Comparison of ENCODE assay signal across 9 cellular contexts in genomic region chr1:174726167-174726879, GRCh38.
DNase-seq lines count a peak whose midpoint lies in the region; ATAC-seq and TF ChIP-seq lines count a peak whose summit lies in the region.
"Had no signal": no experiment of that assay in that cellular context is flagged by ENCODE, and none has a peak within 500 bp of the region (broad histone marks: within the 10 kb centered on the region; RNA-seq: fewer than 3 reads in every experiment).

No MANE protein-coding gene starts in this region.

- H3K36me3 ChIP-seq in left ventricle myocardium inferior: no peaks in the 10 kb centered on the region
- H3K36me3 ChIP-seq in PC-3 (ENCODE audit: low read depth, low read length): no peaks in the 10 kb centered on the region

- no peaks in the 10 kb centered on the region for H3K27me3 Mint-ChIP-seq in type B pancreatic cell
- H3K27me3 Mint-ChIP-seq: activated naive CD4-positive, alpha-beta T cell treated with anti-CD3 and anti-CD28 coated beads, Interleukin-2, amount 50 U/mL, for 24 hours had no signal

- ATAC-seq in Right ventricle myocardium superior (ENCODE audit: poor library complexity) (no peak), PC-3 (peak; percentile 43; the same call in 1 of the 2 replicates), omental fat pad (ENCODE audit: low FRiP score) (no peak), GM21515 (IDR thresholded peaks at IDR 0.05; ENCODE audit: unreplicated experiment) (no peak)

- no peak overlapping the region for H3K27ac ChIP-seq in left ventricle myocardium inferior (replicated peaks)
- no peak overlapping the region for H3K27ac ChIP-seq in PC-3 (ENCODE audit: low read length)

- CTCF ChIA-PET in PC-3 (lab: Charles Lee): interaction anchor here (0.6 to 1.4 kb wide), 3 partner anchors 17 to 464 kb away, joined by 4 to 18 read pairs (median 10); no protein-coding TSS in a partner anchor

- TF ChIP-seq CTCF in left ventricle myocardium inferior (IDR thresholded peaks at IDR 0.05; ENCODE audit: borderline replicate concordance) (peak; percentile 65), PC-3 (conservative IDR thresholded peaks at IDR 0.05; ENCODE audit: low read depth, low read length) (peak; percentile 61), fibroblast of pulmonary artery (IDR thresholded peaks at IDR 0.05; ENCODE audit: low read length, missing control alignments) (peak; percentile 59), type B pancreatic cell (conservative IDR thresholded peaks at IDR 0.05) (peak; percentile 80), omental fat pad (IDR thresholded peaks at IDR 0.05) (no peak)

- H3K9me2 ChIP-seq in PC-3 (replicated peaks; ENCODE audit: low read length): no peaks in the 10 kb centered on the region

- no peaks in the 10 kb centered on the region for H3K4me1 Mint-ChIP-seq in type B pancreatic cell (ENCODE audit: unreplicated experiment)
- H3K4me1 Mint-ChIP-seq: activated naive CD4-positive, alpha-beta T cell treated with anti-CD3 and anti-CD28 coated beads, Interleukin-2, amount 50 U/mL, for 24 hours had no signal

- no peak overlapping the region for H3K9ac ChIP-seq in PC-3 (ENCODE audit: low read length)

- H3K4me3 ChIP-seq in left ventricle myocardium inferior (no peak overlapping the region), PC-3 (ENCODE audit: low read length) (no peak overlapping the region), fibroblast of pulmonary artery (replicated peaks; ENCODE audit: low read depth, low read length) (no peak overlapping the region)

- H2AFZ ChIP-seq in PC-3 (ENCODE audit: low read length): no peak overlapping the region

- no peak overlapping the region for H3K27ac Mint-ChIP-seq in type B pancreatic cell
- H3K27ac Mint-ChIP-seq: activated naive CD4-positive, alpha-beta T cell treated with anti-CD3 and anti-CD28 coated beads, Interleukin-2, amount 50 U/mL, for 24 hours had no signal

- no peaks in the 10 kb centered on the region for H3K9me3 ChIP-seq in left ventricle myocardium inferior (replicated peaks)
- H3K9me3 ChIP-seq in PC-3 (ENCODE audit: low read length): no peaks in the 10 kb centered on the region

- H3K4me2 ChIP-seq in PC-3 (ENCODE audit: low read length): no peak overlapping the region

- H3K4me3 Mint-ChIP-seq in type B pancreatic cell: no peak overlapping the region
- H3K4me3 Mint-ChIP-seq: activated naive CD4-positive, alpha-beta T cell treated with anti-CD3 and anti-CD28 coated beads, Interleukin-2, amount 50 U/mL, for 24 hours had no signal

- no peaks in the 10 kb centered on the region for H3K36me3 Mint-ChIP-seq in type B pancreatic cell

- BruUV-seq in PC-3 (replicated peaks; lab: Mats Ljungman, UMichigan): no TSS peak

- H3K4me1 ChIP-seq in left ventricle myocardium inferior: peaks cover 2% of the 10 kb centered on the region
- H3K4me1 ChIP-seq in PC-3 (ENCODE audit: insufficient read depth, low read length): no peaks in the 10 kb centered on the region

- POLR2A ChIA-PET in PC-3 (lab: Charles Lee; ENCODE audit: unreplicated experiment): no interaction called here

- no peaks in the 10 kb centered on the region for H3K9me3 Mint-ChIP-seq in type B pancreatic cell
- H3K9me3 Mint-ChIP-seq: activated naive CD4-positive, alpha-beta T cell treated with anti-CD3 and anti-CD28 coated beads, Interleukin-2, amount 50 U/mL, for 24 hours had no signal

- intact Hi-C loops in left ventricle myocardium inferior (cut with micrococcal nuclease) (no loop called here), Right ventricle myocardium superior (cut with DNase I) (loop anchor here (5.0 kb wide), 1 partner anchor 464 kb away; no protein-coding TSS in a partner anchor), PC-3 (cut with micrococcal nuclease) (loop anchor here (1.0 kb wide), 2 partner anchors 464 to 468 kb away; no protein-coding TSS in a partner anchor)

- H3F3A ChIP-seq in PC-3 (ENCODE audit: low read length, unreplicated experiment): no peaks in the 10 kb centered on the region

- no peaks in the 10 kb centered on the region for H3K79me2 ChIP-seq in PC-3 (ENCODE audit: low read length)

- no peaks in the 10 kb centered on the region for H4K20me1 ChIP-seq in PC-3 (ENCODE audit: low read length)

- H3K27me3 ChIP-seq in left ventricle myocardium inferior (ENCODE audit: low read depth) (no peaks in the 10 kb centered on the region), PC-3 (ENCODE audit: low read length) (no peaks in the 10 kb centered on the region)

- no peak for DNase-seq in left ventricle myocardium inferior
- no peak for DNase-seq in Right ventricle myocardium superior
- DNase-seq in PC-3: peak; percentile 37
- DNase-seq in fibroblast of pulmonary artery (ENCODE audit: low read depth): peak; percentile 65
- DNase-seq in type B pancreatic cell (ENCODE audit: extremely low spot score, unreplicated experiment): no peak
- no peak for DNase-seq in NCI-H226
- DNase-seq in omental fat pad (ENCODE audit: low spot score): no peak

Comparison
In these comparisons a context has a peak if more than half of its experiments do, and no peak if none do; other contexts are left out.
1. DNase-seq: peak in PC-3 (single experiment) and fibroblast of pulmonary artery (single experiment); none in left ventricle myocardium inferior (single experiment), Right ventricle myocardium superior (single experiment), type B pancreatic cell (single experiment), NCI-H226 (single experiment) and omental fat pad (single experiment).
2. CTCF ChIP-seq: peak in left ventricle myocardium inferior (single experiment), PC-3 (single experiment), fibroblast of pulmonary artery (single experiment) and type B pancreatic cell (single experiment); none in omental fat pad (0 of 3).